In genomic region chr1:226549094-226549936, GRCh38 we compare ENCODE assay signal across 9 cellular contexts. TPM values are rescaled to one million over a fixed set of nuclear protein-coding genes. Genes with fewer than 3 reads are reported as not detected.
DNase-seq lines count a peak whose midpoint lies in the region; ATAC-seq, FAIRE-seq and TF ChIP-seq lines count a peak whose summit lies in the region.
"Had no signal": no experiment of that assay in that cellular context is flagged by ENCODE, and none has a peak within 500 bp of the region (broad histone marks: within the 10 kb centered on the region; RNA-seq: fewer than 3 reads in every experiment).

No MANE protein-coding gene starts in this region.

- peak overlapping the region in 1 of 4 experiments; percentile 75; a peak in 1 of 7 replicates for H3K9ac ChIP-seq in H1 (replicated peaks in 1 of 4; ENCODE audit: extremely low read depth in 1 of 4, low read depth in 3 of 4, low read length in 3 of 4)

- POLR2A ChIA-PET in H1 (lab: Charles Lee; ENCODE audit: partially characterized antibody) = interaction anchor here (1.4 to 1.5 kb wide), 3 partner anchors 150 to 240 kb away, joined by 3 to 4 read pairs (median 3); partner anchors contain the start of gene LIN9

- H2BK12ac ChIP-seq in H1 (ENCODE audit: low read depth, low read length) = no peak overlapping the region

- H3K4me3 ChIP-seq in Peyer's patch = peak overlapping the region; percentile 40 to 60 (median 54)
- H3K4me3 ChIP-seq in H1 (ENCODE audit: extremely low read depth in 1 of 4, insufficient read depth in 2 of 4, low read depth in 3 of 4, low read length in 4 of 4) = peak overlapping the region; percentile 15 to 62 (median 44)
- peak overlapping the region; percentile 61 for H3K4me3 ChIP-seq in ovary
- H3K4me3 ChIP-seq: K562 had no signal

- WGBS in H1 (ENCODE audit: extremely low coverage in 1 of 2, insufficient coverage in 1 of 2, insufficient read length in 1 of 2, insufficient replicate concordance in 2 of 2, low coverage in 1 of 2, low lambda C conversion rate in 2 of 2, missing lambda C conversion rate in 1 of 2), 2 experiments = 1% methylated on average over 22 of the region's 73 CpGs; no CpG with 5 or more reads in 1 of the 2 experiments
- 1 to 2% (median 1%) methylated on average over 51 to 73 of the region's 73 CpGs for WGBS in ovary, 3 donors

- DNase-seq in Peyer's patch (peak in 2 of 3 donors; percentile 17 to 48), H1 (ENCODE audit: low read depth in 1 of 2, low spot score in 2 of 2) (peak in 1 of 2 experiments; percentile 67), ovary (peak in 2 of 5 donors; percentile 27 to 45), 8988T (no peak), NCI-H2196 treated with DMSO at 0.1 percent for 48 hours (lab: John Stamatoyannopoulos, UW; ENCODE audit: unreplicated experiment) (no peak), RPMI8226 (no peak)
- DNase-seq in NK-92 treated with Interleukin-12 subunit alpha and Interleukin-12 subunit beta, amount 100 ng/mL, for 24 hours (lab: John Stamatoyannopoulos, UW) = no peak

- no peak overlapping the region for H2BK20ac ChIP-seq in H1 (ENCODE audit: low read length)

- ATAC-seq in GM18511 (IDR thresholded peaks at IDR 0.05; ENCODE audit: unreplicated experiment) = peak; percentile 9

- no peak overlapping the region for H2BK5ac ChIP-seq in H1 (ENCODE audit: low read depth, low read length)

- peak overlapping the region; percentile 26; the same call in 1 of the 2 replicates for H3K18ac ChIP-seq in H1 (ENCODE audit: extremely low read depth, low read length)

- no peak overlapping the region for H3K56ac ChIP-seq in H1 (replicated peaks; ENCODE audit: insufficient read length, low read depth, low read length)

- CTCF ChIA-PET in H1 (lab: Charles Lee; ENCODE audit: partially characterized antibody) = interaction anchor here (0.6 to 6.7 kb wide), 25 partner anchors 12 to 424 kb away, joined by 3 to 71 read pairs (median 4); no protein-coding TSS in a partner anchor

- H4K5ac ChIP-seq in H1 (ENCODE audit: insufficient read length, low read depth, low read length) = no peak overlapping the region

- H3K23me2 ChIP-seq in H1 (ENCODE audit: low read depth, low read length) = peaks cover 9% of the 10 kb centered on the region; the same call in 1 of the 2 replicates

- H3K4ac ChIP-seq in H1 (replicated peaks; ENCODE audit: insufficient read length, low read depth, low read length) = no peak overlapping the region

- H3K4me1 ChIP-seq in Peyer's patch = peaks cover 0 to 37% (median 20%) of the 10 kb centered on the region in 4 donors
- H3K4me1 ChIP-seq in H1 (replicated peaks in 1 of 4; ENCODE audit: control insufficient read depth in 3 of 4, insufficient read depth in 4 of 4, low read length in 3 of 4) = peaks cover 3 to 24% (median 14%) of the 10 kb centered on the region in 4 experiments
- peaks cover 5% of the 10 kb centered on the region for H3K4me1 ChIP-seq in ovary (ENCODE audit: insufficient read depth)

- H4K91ac ChIP-seq in H1 (replicated peaks; ENCODE audit: insufficient read length, low read length) = no peak overlapping the region

- TF ChIP-seq POLR2A in Peyer's patch (IDR thresholded peaks at IDR 0.05) = no peak
- TF ChIP-seq POLR2A in H1 (IDR thresholded peaks at IDR 0.05; ENCODE audit: control extremely low read depth in 1 of 2, low read depth in 2 of 2, low read length in 2 of 2) = no peak
- TF ChIP-seq POLR2A in ovary (IDR thresholded peaks at IDR 0.05) = no peak

- H3K9me3 ChIP-seq in Peyer's patch = no peaks in the 10 kb centered on the region
- no peaks in the 10 kb centered on the region for H3K9me3 ChIP-seq in H1 (ENCODE audit: insufficient read depth in 2 of 2, low read depth in 1 of 2, low read length in 1 of 2)
- no peaks in the 10 kb centered on the region for H3K9me3 ChIP-seq in ovary

- no peak for FAIRE-seq in H1 (lab: Jason Lieb, UNC)

- H3K23ac ChIP-seq in H1 (ENCODE audit: insufficient read length) = no peak overlapping the region

- peaks cover 0 to 6% of the 10 kb centered on the region in 2 experiments for H4K20me1 ChIP-seq in H1 (replicated peaks in 1 of 2; ENCODE audit: control insufficient read depth in 1 of 2, insufficient read depth in 2 of 2, low read length in 2 of 2)

- H3K4me2 ChIP-seq in H1 (ENCODE audit: insufficient read depth in 1 of 2, low read depth in 2 of 2, low read length in 2 of 2) = peak overlapping the region; percentile 96 to 100

- no peak overlapping the region for H2AK5ac ChIP-seq in H1 (ENCODE audit: low read depth, low read length)

- H3K36me3 ChIP-seq in Peyer's patch = no peaks in the 10 kb centered on the region
- no peaks in the 10 kb centered on the region for H3K36me3 ChIP-seq in H1 (ENCODE audit: control insufficient read depth in 2 of 4, insufficient read depth in 4 of 4, low read length in 3 of 4)
- no peaks in the 10 kb centered on the region for H3K36me3 ChIP-seq in ovary

- no peak for TF ChIP-seq RAD21 in H1 (IDR thresholded peaks at IDR 0.05 in 1 of 2, conservative IDR thresholded peaks at IDR 0.05 in 1 of 2; ENCODE audit: low read depth in 2 of 2, low read length in 2 of 2)

- no peak overlapping the region for H2BK15ac ChIP-seq in H1 (ENCODE audit: low read length)

- H2BK120ac ChIP-seq in H1 (replicated peaks; ENCODE audit: low read depth, low read length) = no peak overlapping the region

- no peak overlapping the region for H3K14ac ChIP-seq in H1 (ENCODE audit: insufficient read length)

- TF ChIP-seq EP300 in H1 (IDR thresholded peaks at IDR 0.05; ENCODE audit: borderline replicate concordance in 1 of 2, low read depth in 2 of 2, low read length in 2 of 2) (no peak), ovary (IDR thresholded peaks at IDR 0.05) (no peak)

- H4K8ac ChIP-seq in H1 (ENCODE audit: extremely low read depth, insufficient read depth, low read length) = peak overlapping the region; percentile 78

- no peaks in the 10 kb centered on the region for H3K79me1 ChIP-seq in H1 (ENCODE audit: low read depth, low read length)

- TF ChIP-seq CTCF in Peyer's patch (IDR thresholded peaks at IDR 0.05) (peak in 1 of 6 experiments; percentile 8), H1 (IDR thresholded peaks at IDR 0.05; ENCODE audit: control extremely low read depth in 1 of 3, insufficient read depth in 1 of 3, low read depth in 1 of 3, low read length in 3 of 3) (no peak), ovary (IDR thresholded peaks at IDR 0.05) (peak in 1 of 3 donors; percentile 16)

- no peaks in the 10 kb centered on the region for H3K27me3 ChIP-seq in Peyer's patch
- peaks cover 10 to 50% (median 46%) of the 10 kb centered on the region in 4 experiments for H3K27me3 ChIP-seq in H1 (replicated peaks in 1 of 4; ENCODE audit: control insufficient read depth in 3 of 4, extremely low read depth in 1 of 4, insufficient read depth in 3 of 4, low read length in 3 of 4)
- no peaks in the 10 kb centered on the region for H3K27me3 ChIP-seq in ovary

- H3K27ac ChIP-seq in Peyer's patch (peak overlapping the region in 3 of 4 donors; percentile 15 to 57 (median 25)), H1 (ENCODE audit: low read depth, low read length) (no peak overlapping the region), ovary (peak overlapping the region in 1 of 2 donors; percentile 11)

- H3K79me2 ChIP-seq in H1 (ENCODE audit: control insufficient read depth in 1 of 2, insufficient read depth in 2 of 2, low read length in 2 of 2) = no peaks in the 10 kb centered on the region

- H2AFZ ChIP-seq in H1 (ENCODE audit: low read length) = no peak overlapping the region; the same call in 1 of the 2 replicates

- intact Hi-C loops in ovary (cut with DNase I) = loop anchor here (5.0 to 10.0 kb wide), 7 partner anchors 53 to 895 kb away; no protein-coding TSS in a partner anchor

TF ChIP-seq in H1, 55 proteins besides CTCF, POLR2A, EP300 and RAD21 (continues in another document):
- TF ChIP-seq TAF7 (optimal IDR thresholded peaks at IDR 0.05; ENCODE audit: borderline replicate concordance, low read depth, low read length) (no peak), EZH2 (IDR thresholded peaks at IDR 0.05; ENCODE audit: low read depth, low read length, severe bottlenecking) (peak; percentile 90), MAFK (IDR thresholded peaks at IDR 0.05; ENCODE audit: low read depth, low read length) (no peak), HDAC2 (IDR thresholded peaks at IDR 0.05; ENCODE audit: borderline replicate concordance in 1 of 2, low read depth in 2 of 2, low read length in 2 of 2) (no peak), ATF2 (IDR thresholded peaks at IDR 0.05; ENCODE audit: low read length) (no peak), FOSL1 (IDR thresholded peaks at IDR 0.05; ENCODE audit: insufficient read depth, low read depth, low read length) (no peak), GTF2F1 (IDR thresholded peaks at IDR 0.05; ENCODE audit: borderline replicate concordance, low read depth, low read length) (no peak), ZNF274 (IDR thresholded peaks at IDR 0.05; ENCODE audit: borderline replicate concordance, extremely low read depth, low read length) (no peak), ASH2L (IDR thresholded peaks at IDR 0.05; ENCODE audit: low read length) (peak; percentile 61), EGR1 (IDR thresholded peaks at IDR 0.05; ENCODE audit: borderline replicate concordance, low read depth, low read length) (no peak), KDM4A (IDR thresholded peaks at IDR 0.05; ENCODE audit: low read depth, low read length, severe bottlenecking) (peak; percentile 95), BCL11A (IDR thresholded peaks at IDR 0.05; ENCODE audit: low read depth in 2 of 2, low read length in 2 of 2) (no peak)

RNA-seq across cellular contexts. Expression of gene STUM, which starts 0.8 kb away (rescaled TPM):
- total RNA-seq in Peyer's patch (1 to 10 TPM; 1.4 to 4.6 (median 2.9) TPM), ovary (1 to 10 TPM in 5 of 7 donors, under 1 TPM in 2; 0.24 to 6.1 (median 2.5) TPM)
- 1.2 and 1.3 TPM in 2 replicates for total RNA-seq in H1 (2021; fragmentation: NEBNext Ultra II Directional; extraction: Animal tissue kit (Norgen Biotek cat#: 25700))
- polyA plus RNA-seq in H1 (2011; rRNA removed) (0.76 and 0.85 TPM in 2 replicates), ovary (1 to 10 TPM; 1.6 to 2.7 TPM)
- polyA plus RNA-seq in H1 (2011; cell fraction: cytosol; rRNA removed) = 1.1 TPM
- 3.4 TPM for polyA plus RNA-seq in H1 (2011; cell fraction: nucleus; rRNA removed)
- polyA plus RNA-seq in H1 (2012, experiment 1 of 2) = 0.66 to 0.97 TPM (median 0.83 TPM) in 4 replicates
- polyA plus RNA-seq in H1 (2012, experiment 2 of 2) = 0.45 TPM
- 0.55 TPM for polyA plus RNA-seq in H1 (2013, experiment 1 of 2)
- 0.53 TPM for polyA plus RNA-seq in H1 (2013, experiment 2 of 2)
- 0.61 and 0.66 TPM in 2 replicates for polyA minus RNA-seq in H1 (2011; rRNA and poly(A)+ RNA removed)
- polyA minus RNA-seq in H1 (2011; cell fraction: cytosol; rRNA and poly(A)+ RNA removed) = 0.15 TPM
- 1.00 TPM for polyA minus RNA-seq in H1 (2011; cell fraction: nucleus; rRNA and poly(A)+ RNA removed)
- total RNA-seq: K562 had no signal
- polyA plus RNA-seq: K562 had no signal

Comparison
In these comparisons a context has a peak if more than half of its experiments do, and no peak if none do; other contexts are left out.
1. DNase-seq: peak in Peyer's patch (2 of 3); none in 8988T (single experiment), NK-92 treated with Interleukin-12 subunit alpha and Interleukin-12 subunit beta, amount 100 ng/mL, for 24 hours (single experiment), NCI-H2196 treated with DMSO at 0.1 percent for 48 hours (single experiment) and RPMI8226 (single experiment).
2. Peak in every context shown above with its lines, with median percentiles within 50 percentile points of each other: H3K4me3 ChIP-seq.